ENCODE assay signal across 10 cellular contexts in genomic region chr7:47336178-47337020, GRCh38.
DNase-seq lines count a peak whose midpoint lies in the region; ATAC-seq lines count a peak whose summit lies in the region.
"Had no signal": no experiment of that assay in that cellular context is flagged by ENCODE, and none has a peak within 500 bp of the region (broad histone marks: within the 10 kb centered on the region; RNA-seq: fewer than 3 reads in every experiment).

No MANE protein-coding gene starts in this region.

- ATAC-seq in GM18907 (IDR thresholded peaks at IDR 0.05; ENCODE audit: unreplicated experiment), result no peak

- DNase-seq in H4 (ENCODE audit: low spot score) (peak; percentile 94), cerebellar cortex (ENCODE audit: low spot score) (peak; percentile 95), hypothalamus (lab: John Stamatoyannopoulos, UW) (peak in 29 of 51 donors; percentile 17 to 71 (median 57)), NCI-H526 treated with DMSO at 0.1 percent for 48 hours (lab: John Stamatoyannopoulos, UW) (no peak), NCI-H345 (lab: John Stamatoyannopoulos, UW) (no peak)
- peak; percentile 4 for DNase-seq in stimulated activated CD8-positive, alpha-beta memory T cell treated with anti-CD3 and anti-CD28 coated beads, Interleukin-4, amount 100 ng/mL, for 48 hours
- DNase-seq in stimulated activated CD4-positive, alpha-beta T cell treated with anti-CD3 and anti-CD28 coated beads, Interleukin-1b, Interleukin-23, amount 100 ng/mL, for 48 hours, result no peak
- DNase-seq: cortex of kidney, NCI-H1930 had no signal

Comparison
In these comparisons a context has a peak if more than half of its experiments do, and no peak if none do; other contexts are left out.
1. DNase-seq: peak in H4 (single experiment), cerebellar cortex (single experiment), hypothalamus (29 of 51) and stimulated activated CD8-positive, alpha-beta memory T cell treated with anti-CD3 and anti-CD28 coated beads, Interleukin-4, amount 100 ng/mL, for 48 hours (single experiment); none in stimulated activated CD4-positive, alpha-beta T cell treated with anti-CD3 and anti-CD28 coated beads, Interleukin-1b, Interleukin-23, amount 100 ng/mL, for 48 hours (single experiment), NCI-H526 treated with DMSO at 0.1 percent for 48 hours (single experiment) and NCI-H345 (single experiment).